ENCODE assay signal across 19 cellular contexts in the genomic region with DNA sequence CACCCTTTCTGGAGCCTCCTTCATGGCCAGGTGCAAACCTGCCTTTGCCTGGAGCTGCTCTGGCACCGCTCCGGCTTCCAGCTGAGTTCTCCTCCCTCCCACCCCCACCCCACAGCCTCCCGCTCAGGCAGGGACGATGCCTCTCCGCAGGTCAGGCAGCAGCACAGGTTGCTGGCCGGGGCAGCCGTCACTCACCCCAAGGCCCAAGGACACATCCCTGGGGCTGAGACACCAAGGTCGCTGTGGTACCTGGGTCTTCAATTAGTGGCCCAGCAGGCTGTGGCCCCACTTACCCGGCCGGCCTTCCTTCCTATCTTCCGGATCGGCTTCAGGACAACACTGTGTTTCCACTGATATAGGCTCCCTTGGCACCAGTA.
DNase-seq lines count a peak whose midpoint lies in the region; ATAC-seq, FAIRE-seq and TF ChIP-seq lines count a peak whose summit lies in the region.
"Had no signal": no experiment of that assay in that cellular context is flagged by ENCODE, and none has a peak within 500 bp of the region (broad histone marks: within the 10 kb centered on the region; RNA-seq: fewer than 3 reads in every experiment).

No MANE protein-coding gene starts in this region.

- no peak for ATAC-seq in GM19467 (IDR thresholded peaks at IDR 0.05; ENCODE audit: unreplicated experiment)
- no peak for ATAC-seq in upper lobe of right lung

- H3K9ac ChIP-seq in H1 (replicated peaks in 1 of 4; ENCODE audit: extremely low read depth in 1 of 4, low read depth in 3 of 4, low read length in 3 of 4) = no peak overlapping the region

- TF ChIP-seq EP300 in H1 (IDR thresholded peaks at IDR 0.05; ENCODE audit: borderline replicate concordance in 1 of 2, low read depth in 2 of 2, low read length in 2 of 2) = no peak

- H3K4me3 ChIP-seq in H1 (ENCODE audit: extremely low read depth in 1 of 4, insufficient read depth in 2 of 4, low read depth in 3 of 4, low read length in 4 of 4) = no peak overlapping the region
- H3K4me3 ChIP-seq in spleen = no peak overlapping the region
- no peak overlapping the region for H3K4me3 ChIP-seq in upper lobe of right lung

- no peak overlapping the region for H3K23ac ChIP-seq in H1 (ENCODE audit: insufficient read length)

- H2BK120ac ChIP-seq in H1 (replicated peaks; ENCODE audit: low read depth, low read length) = no peak overlapping the region

- H3K79me2 ChIP-seq in H1 (ENCODE audit: control insufficient read depth in 1 of 2, insufficient read depth in 2 of 2, low read length in 2 of 2) = no peaks in the 10 kb centered on the region

- CTCF ChIA-PET in H1 (lab: Charles Lee; ENCODE audit: partially characterized antibody) = no interaction called here

- H3K27me3 ChIP-seq in H1 (replicated peaks in 1 of 4; ENCODE audit: control insufficient read depth in 3 of 4, extremely low read depth in 1 of 4, insufficient read depth in 3 of 4, low read length in 3 of 4) = no peaks in the 10 kb centered on the region; a peak in 1 of 7 replicates
- peaks cover 0 to 9% (median 0%) of the 10 kb centered on the region in 7 donors for H3K27me3 ChIP-seq in spleen (replicated peaks in 1 of 7)
- H3K27me3 ChIP-seq in upper lobe of right lung = no peaks in the 10 kb centered on the region

- WGBS in H1 (ENCODE audit: extremely low coverage in 1 of 2, insufficient coverage in 1 of 2, insufficient read length in 1 of 2, insufficient replicate concordance in 2 of 2, low coverage in 1 of 2, low lambda C conversion rate in 2 of 2, missing lambda C conversion rate in 1 of 2), 2 experiments = 98% methylated on average over 5 of the region's 12 CpGs; no CpG with 5 or more reads in 1 of the 2 experiments
- WGBS in spleen, 5 donors = 73 to 94% (median 84%) methylated on average over 11 to 12 of the region's 12 CpGs

- H3K18ac ChIP-seq in H1 (ENCODE audit: extremely low read depth, low read length) = no peak overlapping the region

- peaks cover 7% of the 10 kb centered on the region for H3K23me2 ChIP-seq in H1 (ENCODE audit: low read depth, low read length)

- 0 out of 2 replicates have a peak, but pooled peaks cover 3% of the 10 kb centered on the region for H3K79me1 ChIP-seq in H1 (ENCODE audit: low read depth, low read length)

- TF ChIP-seq POLR2A in H1 (IDR thresholded peaks at IDR 0.05; ENCODE audit: control extremely low read depth in 1 of 2, low read depth in 2 of 2, low read length in 2 of 2) = no peak
- no peak for TF ChIP-seq POLR2A in spleen (IDR thresholded peaks at IDR 0.05)

- no peak for FAIRE-seq in H1 (lab: Jason Lieb, UNC)
- FAIRE-seq: astrocyte had no signal

- DNase-seq in DMS53 (lab: John Stamatoyannopoulos, UW) (peak; percentile 52), DMS53 treated with DMSO at 0.1 percent for 48 hours (lab: John Stamatoyannopoulos, UW; ENCODE audit: unreplicated experiment) (no peak), NCI-H2107 treated with DMSO at 0.1 percent for 48 hours (lab: John Stamatoyannopoulos, UW; ENCODE audit: unreplicated experiment) (peak; percentile 41), H1 (ENCODE audit: low read depth in 1 of 2, low spot score in 2 of 2) (no peak), spleen (peak; percentile 52), epidermal melanocyte (ENCODE audit: insufficient read length, low spot score) (no peak), upper lobe of right lung (no peak)
- DNase-seq: activated CD4-positive, alpha-beta T cell treated with anti-CD3 and anti-CD28 coated beads, Interleukin-2, amount 10 ng/mL, durations not matched to agents 24 days and 14 days; activated naive CD4-positive, alpha-beta T cell treated with Interleukin-2 at 50 U/mL for 16 hours; activated T-cell treated with anti-CD3 and anti-CD28 coated beads for 4 hours; DMS 273 treated with DMSO at 0.1 percent for 48 hours; H9; kidney glomerular epithelial cell; nephron progenitor cell; RPMI8226 had no signal

- H2BK15ac ChIP-seq in H1 (ENCODE audit: low read length) = peak overlapping the region; percentile 72; the same call in 1 of the 2 replicates

- H3K4me1 ChIP-seq in H1 (replicated peaks in 1 of 4; ENCODE audit: control insufficient read depth in 3 of 4, insufficient read depth in 4 of 4, low read length in 3 of 4) (no peaks in the 10 kb centered on the region; a peak in 1 of 7 replicates), spleen (peaks cover 0 to 26% (median 11%) of the 10 kb centered on the region in 6 donors), upper lobe of right lung (peaks cover 6% of the 10 kb centered on the region)

- H4K5ac ChIP-seq in H1 (ENCODE audit: insufficient read length, low read depth, low read length) = no peak overlapping the region

- no peak for TF ChIP-seq RAD21 in H1 (IDR thresholded peaks at IDR 0.05 in 1 of 2, conservative IDR thresholded peaks at IDR 0.05 in 1 of 2; ENCODE audit: low read depth in 2 of 2, low read length in 2 of 2)

- no peak overlapping the region for H3K4me2 ChIP-seq in H1 (ENCODE audit: insufficient read depth in 1 of 2, low read depth in 2 of 2, low read length in 2 of 2)

- peaks cover 0 to 2% of the 10 kb centered on the region in 2 experiments for H4K20me1 ChIP-seq in H1 (replicated peaks in 1 of 2; ENCODE audit: control insufficient read depth in 1 of 2, insufficient read depth in 2 of 2, low read length in 2 of 2)

- H2BK12ac ChIP-seq in H1 (ENCODE audit: low read depth, low read length) = peak overlapping the region; percentile 32; the same call in 1 of the 2 replicates

- intact Hi-C loops in spleen (cut with DNase I; ENCODE audit: low total_unique reads) = no loop called here
- intact Hi-C loops in upper lobe of right lung (cut with DNase I) = no loop called here

- peak overlapping the region; percentile 76 for H2AK5ac ChIP-seq in H1 (ENCODE audit: low read depth, low read length)

- H3K36me3 ChIP-seq in H1 (ENCODE audit: control insufficient read depth in 2 of 4, insufficient read depth in 4 of 4, low read length in 3 of 4) (no peaks in the 10 kb centered on the region; a peak in 1 of 8 replicates), spleen (no peaks in the 10 kb centered on the region), upper lobe of right lung (no peaks in the 10 kb centered on the region)

- H3K56ac ChIP-seq in H1 (replicated peaks; ENCODE audit: insufficient read length, low read depth, low read length) = no peak overlapping the region

- TF ChIP-seq CTCF in H1 (IDR thresholded peaks at IDR 0.05; ENCODE audit: control extremely low read depth in 1 of 3, insufficient read depth in 1 of 3, low read depth in 1 of 3, low read length in 3 of 3) (no peak), spleen (IDR thresholded peaks at IDR 0.05 in 8 of 11, conservative IDR thresholded peaks at IDR 0.05 in 3 of 11) (no peak), upper lobe of right lung (IDR thresholded peaks at IDR 0.05) (no peak)

- peak overlapping the region; percentile 64; the same call in 1 of the 2 replicates for H2BK5ac ChIP-seq in H1 (ENCODE audit: low read depth, low read length)

- H2BK20ac ChIP-seq in H1 (ENCODE audit: low read length) = no peak overlapping the region

- H2AFZ ChIP-seq in H1 (ENCODE audit: low read length) = no peak overlapping the region

- H3K9me3 ChIP-seq in H1 (ENCODE audit: insufficient read depth in 2 of 2, low read depth in 1 of 2, low read length in 1 of 2) (peaks cover 4 to 7% of the 10 kb centered on the region in 2 experiments; a peak in 3 of 4 replicates), spleen (peaks cover 0 to 7% (median 4%) of the 10 kb centered on the region in 8 donors), upper lobe of right lung (no peaks in the 10 kb centered on the region)

- no peak overlapping the region for H3K14ac ChIP-seq in H1 (ENCODE audit: insufficient read length)

- H3K4ac ChIP-seq in H1 (replicated peaks; ENCODE audit: insufficient read length, low read depth, low read length) = no peak overlapping the region

- no peak overlapping the region for H3K27ac ChIP-seq in H1 (ENCODE audit: low read depth, low read length)
- H3K27ac ChIP-seq in spleen = no peak overlapping the region
- H3K27ac ChIP-seq in upper lobe of right lung = no peak overlapping the region
- H3K27ac ChIP-seq: 22Rv1, HL-60 had no signal

- no peak overlapping the region for H4K91ac ChIP-seq in H1 (replicated peaks; ENCODE audit: insufficient read length, low read length)

- peak overlapping the region; percentile 36; the same call in 1 of the 2 replicates for H4K8ac ChIP-seq in H1 (ENCODE audit: extremely low read depth, insufficient read depth, low read length)

- POLR2A ChIA-PET in H1 (lab: Charles Lee; ENCODE audit: partially characterized antibody) = no interaction called here

TF ChIP-seq in H1, 55 proteins besides CTCF, POLR2A, EP300 and RAD21:
- no peak for TF ChIP-seq BCL11A (IDR thresholded peaks at IDR 0.05; ENCODE audit: low read depth in 2 of 2, low read length in 2 of 2)
- no peak for TF ChIP-seq FOSL1 (IDR thresholded peaks at IDR 0.05; ENCODE audit: insufficient read depth, low read depth, low read length)
- TF ChIP-seq SAP30 (IDR thresholded peaks at IDR 0.05; ENCODE audit: insufficient read depth, insufficient replicate concordance, low read length) = no peak
- no peak for TF ChIP-seq NANOG (IDR thresholded peaks at IDR 0.05; ENCODE audit: insufficient read depth, low read depth, low read length, poor library complexity, severe bottlenecking)
- TF ChIP-seq SIX5 (IDR thresholded peaks at IDR 0.05; ENCODE audit: low read depth, low read length) = no peak
- no peak for TF ChIP-seq YY1 (IDR thresholded peaks at IDR 0.05; ENCODE audit: low read depth, low read length)
- no peak for TF ChIP-seq NRF1 (IDR thresholded peaks at IDR 0.05; ENCODE audit: low read depth, low read length)
- no peak for TF ChIP-seq TAF7 (optimal IDR thresholded peaks at IDR 0.05; ENCODE audit: borderline replicate concordance, low read depth, low read length)

Comparison
In these comparisons a context has a peak if more than half of its experiments do, and no peak if none do; other contexts are left out.
1. DNase-seq: peak in DMS53 (single experiment), NCI-H2107 treated with DMSO at 0.1 percent for 48 hours (single experiment) and spleen (single experiment); none in DMS53 treated with DMSO at 0.1 percent for 48 hours (single experiment), H1 (0 of 2), epidermal melanocyte (single experiment) and upper lobe of right lung (single experiment).